Comparison of ENCODE assay signal across 29 cellular contexts in genomic region chr18:59852548-59852947, GRCh38.
"Had no signal": no experiment of that assay in that cellular context is flagged by ENCODE, and none has a peak within 500 bp of the region (broad histone marks: within the 10 kb centered on the region; RNA-seq: fewer than 3 reads in every experiment).

No MANE protein-coding gene starts in this region.

- ATAC-seq: naive thymus-derived CD4-positive, alpha-beta T cell; natural killer cell; psoas muscle; right cardiac atrium; sciatic nerve; stimulated activated effector memory CD8-positive, alpha-beta T cell treated with anti-CD3 and anti-CD28 coated beads, Interleukin-12 subunit alpha, Interleukin-12 subunit beta, amount 100 ng/mL, for 72 hours; stimulated activated naive CD8-positive, alpha-beta T cell treated with anti-CD3 and anti-CD28 coated beads, Interleukin-15, amount 100 ng/mL, for 72 hours; stimulated activated naive CD8-positive, alpha-beta T cell treated with anti-CD3 and anti-CD28 coated beads, Interleukin-15, Interleukin-2, amounts not matched to agents 100 U/mL and 50 U/mL, for 24 hours; upper lobe of right lung had no signal

- H3K4me1 ChIP-seq: neural progenitor cell, parathyroid adenoma, psoas muscle, suprapubic skin, testis, tibial artery, upper lobe of right lung, uterus had no signal

- H3K27me3 Mint-ChIP-seq: type B pancreatic cell had no signal

- H3K36me3 Mint-ChIP-seq: naive thymus-derived CD4-positive, alpha-beta T cell; natural killer cell; neural progenitor cell; stimulated activated effector memory CD8-positive, alpha-beta T cell treated with anti-CD3 and anti-CD28 coated beads, Interleukin-12 subunit alpha, Interleukin-12 subunit beta, amount 100 ng/mL, for 72 hours; type B pancreatic cell had no signal

- H3K27me3 ChIP-seq: neural progenitor cell, ovary, suprapubic skin, testis, transverse colon, uterus had no signal

- H3K4me2 ChIP-seq: neural progenitor cell had no signal

- H3K9ac ChIP-seq: neural progenitor cell, parathyroid adenoma had no signal

- H3K9me3 Mint-ChIP-seq: naive thymus-derived CD4-positive, alpha-beta T cell; natural killer cell; nephron; neural progenitor cell; stimulated activated effector memory CD8-positive, alpha-beta T cell treated with anti-CD3 and anti-CD28 coated beads, Interleukin-12 subunit alpha, Interleukin-12 subunit beta, amount 100 ng/mL, for 72 hours; stimulated activated naive CD8-positive, alpha-beta T cell treated with anti-CD3 and anti-CD28 coated beads, Interleukin-15, amount 100 ng/mL, for 72 hours; type B pancreatic cell had no signal

- H3K36me3 ChIP-seq: neural progenitor cell, ovary, suprapubic skin, tibial artery, transverse colon, upper lobe of right lung, uterus had no signal

- H3K27ac ChIP-seq: neural progenitor cell, ovary, parathyroid adenoma, psoas muscle, suprapubic skin, tibial artery, transverse colon, upper lobe of right lung had no signal

- DNase-seq: naive thymus-derived CD4-positive, alpha-beta T cell; natural killer cell; occipital lobe; ovary; posterior cingulate gyrus; psoas muscle; right cardiac atrium; small intestine; stimulated activated CD4-positive, alpha-beta T cell treated with anti-CD3 and anti-CD28 coated beads, Interleukin-15, amount 100 ng/mL, for 24 hours; stimulated activated CD4-positive, alpha-beta T cell treated with anti-CD3 and anti-CD28 coated beads, Interleukin-2, amount 100 ng/mL, for 24 hours; stimulated activated CD4-positive, alpha-beta T cell treated with anti-CD3 and anti-CD28 coated beads, Interleukin-2, amount 100 ng/mL, for 48 hours; stimulated activated CD4-positive, alpha-beta T cell treated with anti-CD3 and anti-CD28 coated beads, Interleukin-4, amount 100 ng/mL, for 24 hours; stimulated activated naive CD4-positive, alpha-beta T cell; stimulated activated naive CD8-positive, alpha-beta T cell treated with anti-CD3 and anti-CD28 coated beads, Interleukin-15, amount 100 ng/mL, for 72 hours; stimulated activated naive CD8-positive, alpha-beta T cell treated with anti-CD3 and anti-CD28 coated beads, Interleukin-15, Interleukin-2, amounts not matched to agents 100 U/mL and 50 U/mL, for 24 hours; substantia nigra; tibial artery; transverse colon; upper lobe of right lung had no signal

- H3K4me3 Mint-ChIP-seq: naive thymus-derived CD4-positive, alpha-beta T cell; natural killer cell; nephron; neural progenitor cell; stimulated activated effector memory CD8-positive, alpha-beta T cell treated with anti-CD3 and anti-CD28 coated beads, Interleukin-12 subunit alpha, Interleukin-12 subunit beta, amount 100 ng/mL, for 72 hours; stimulated activated naive CD8-positive, alpha-beta T cell treated with anti-CD3 and anti-CD28 coated beads, Interleukin-15, amount 100 ng/mL, for 72 hours; type B pancreatic cell had no signal

- H3K9me3 ChIP-seq: ovary, psoas muscle, suprapubic skin, testis, tibial artery, transverse colon, upper lobe of right lung, uterus had no signal

- H3K79me2 ChIP-seq: parathyroid adenoma had no signal

- H3K4me3 ChIP-seq: neural progenitor cell, ovary, psoas muscle, suprapubic skin, testis, tibial artery, transverse colon, upper lobe of right lung, uterus had no signal

- H2AFZ ChIP-seq: neural progenitor cell, parathyroid adenoma had no signal

- FAIRE-seq: small intestine had no signal

- H3K27ac Mint-ChIP-seq: natural killer cell; nephron; neural progenitor cell; progenitor cell of endocrine pancreas; stimulated activated effector memory CD8-positive, alpha-beta T cell treated with anti-CD3 and anti-CD28 coated beads, Interleukin-12 subunit alpha, Interleukin-12 subunit beta, amount 100 ng/mL, for 72 hours; stimulated activated naive CD8-positive, alpha-beta T cell treated with anti-CD3 and anti-CD28 coated beads, Interleukin-15, amount 100 ng/mL, for 72 hours; type B pancreatic cell had no signal

- H3K4me1 Mint-ChIP-seq: nephron, neural progenitor cell had no signal
